35 cellular contexts compared by ENCODE assay signal in the genomic region with DNA sequence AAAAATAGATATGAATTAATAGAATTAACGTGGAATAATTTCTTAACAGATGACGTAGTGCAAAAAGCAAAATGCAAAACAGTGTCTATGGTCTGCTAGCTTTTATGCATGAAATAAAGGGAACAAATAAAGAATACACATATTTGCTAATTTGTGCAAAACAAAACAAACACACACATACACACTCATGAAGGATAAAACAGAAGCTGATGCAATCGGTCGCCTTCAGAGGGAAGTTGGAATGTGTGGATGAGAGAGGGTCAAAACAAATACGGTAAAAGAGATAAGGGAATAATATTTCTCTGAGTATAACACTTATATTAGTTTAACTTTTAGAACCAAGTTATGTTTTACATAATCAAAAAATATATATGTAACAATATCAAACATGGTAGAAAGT.
"Had no signal": no experiment of that assay in that cellular context is flagged by ENCODE, and none has a peak within 500 bp of the region (broad histone marks: within the 10 kb centered on the region; RNA-seq: fewer than 3 reads in every experiment).

No MANE protein-coding gene starts in this region.

- H3K36me3 ChIP-seq: MG63 had no signal

- H3K4me3 ChIP-seq: MG63 had no signal

- H3K9me3 ChIP-seq: MG63 had no signal

- H3K27me3 ChIP-seq: MG63 had no signal

- DNase-seq: Karpas-422, Kasumi-1, MG63, MM.1S, MV-4-11, NCI-H1048, NCI-H1092, NCI-H1092 treated with DMSO at 0.1 percent for 48 hours, NCI-H1105, NCI-H1105 treated with DMSO at 0.1 percent for 48 hours, NCI-H1417, NCI-H1417 treated with DMSO at 0.1 percent for 48 hours, NCI-H1436, NCI-H1436 treated with DMSO at 0.1 percent for 48 hours, NCI-H146, NCI-H1694, NCI-H1694 treated with DMSO at 0.1 percent for 48 hours, NCI-H187, NCI-H187 treated with DMSO at 0.1 percent for 48 hours, NCI-H1930, NCI-H2029, NCI-H2029 treated with DMSO at 0.1 percent for 48 hours, NCI-H2081, NCI-H2081 treated with DMSO at 0.1 percent for 48 hours, NCI-H2107, NCI-H2171, NCI-H2171 treated with DMSO at 0.1 percent for 48 hours, NCI-H2227 treated with DMSO at 0.1 percent for 48 hours, NCI-H226, NCI-H345, NCI-H446, NCI-H446 treated with DMSO at 0.1 percent for 48 hours, NCI-H510A, NCI-H510A treated with DMSO at 0.1 percent for 48 hours, NCI-H524 had no signal
